8 cellular contexts compared by ENCODE assay signal in genomic region chr5:131357739-131358561, GRCh38.
A peak's percentile ranks its signal among the peaks of the same experiment; 100 is the strongest.
DNase-seq lines count a peak whose midpoint lies in the region; ATAC-seq, FAIRE-seq and TF ChIP-seq lines count a peak whose summit lies in the region.

No MANE protein-coding gene starts in this region.

- H3K27me3 ChIP-seq in brain microvascular endothelial cell (replicated peaks), result no peaks in the 10 kb centered on the region

- no peaks in the 10 kb centered on the region for H3K36me3 ChIP-seq in brain microvascular endothelial cell (replicated peaks)

- H3K4me3 ChIP-seq in brain microvascular endothelial cell (ENCODE audit: low read depth, low read length), result no peak overlapping the region

- peak overlapping the region; percentile 9 for H3K27ac Mint-ChIP-seq in progenitor cell of endocrine pancreas

- no peaks in the 10 kb centered on the region for H3K27me3 Mint-ChIP-seq in progenitor cell of endocrine pancreas

- TF ChIP-seq CTCF in progenitor cell of endocrine pancreas (IDR thresholded peaks at IDR 0.05; ENCODE audit: unreplicated experiment) (no peak), brain microvascular endothelial cell (IDR thresholded peaks at IDR 0.05; ENCODE audit: low read depth, low read length, missing control alignments) (no peak)

- peak; percentile 54 for ATAC-seq in GM18907 (IDR thresholded peaks at IDR 0.05; ENCODE audit: unreplicated experiment)
- ATAC-seq in HG03175 (IDR thresholded peaks at IDR 0.05; ENCODE audit: unreplicated experiment), result peak; percentile 42
- ATAC-seq in HG03108 (IDR thresholded peaks at IDR 0.05; ENCODE audit: unreplicated experiment), result no peak

- H3K36me3 Mint-ChIP-seq in progenitor cell of endocrine pancreas (ENCODE audit: insufficient read depth), result peaks cover 9% of the 10 kb centered on the region

- H3K27ac ChIP-seq in brain microvascular endothelial cell, result no peak overlapping the region

- FAIRE-seq in urothelium cell line (lab: Jason Lieb, UNC), result no peak

- in situ Hi-C loops in brain microvascular endothelial cell (cut with HindIII; ENCODE audit: low pct_ligation_motif_present, low sequenced_read_pairs), result no loop called here

- peaks cover 13% of the 10 kb centered on the region for H3K4me1 Mint-ChIP-seq in progenitor cell of endocrine pancreas (ENCODE audit: low read depth)

- peak; percentile 59 for DNase-seq in activated CD4-positive, alpha-beta T cell treated with anti-CD3 and anti-CD28 coated beads for 48 hours
- DNase-seq in progenitor cell of endocrine pancreas (ENCODE audit: low spot score, unreplicated experiment) (no peak), brain microvascular endothelial cell (no peak), urothelium cell line (ENCODE audit: low spot score) (no peak), NCI-H1417 (lab: John Stamatoyannopoulos, UW) (no peak)

- no peaks in the 10 kb centered on the region for H3K9me3 Mint-ChIP-seq in progenitor cell of endocrine pancreas (ENCODE audit: low read depth)

- no peak overlapping the region for H3K4me3 Mint-ChIP-seq in progenitor cell of endocrine pancreas (ENCODE audit: low read depth)
